8 cellular contexts compared by ENCODE assay signal in genomic region chr17:67244621-67245072, GRCh38. TPM values are rescaled to one million over a fixed set of nuclear protein-coding genes. Genes with fewer than 3 reads are reported as not detected.
DNase-seq lines count a peak whose midpoint lies in the region; ATAC-seq, FAIRE-seq and TF ChIP-seq lines count a peak whose summit lies in the region.

No MANE protein-coding gene starts in this region.

- DNase-seq in AG04449 (ENCODE audit: low read depth, low spot score) (no peak), smooth muscle cell (lab: John Stamatoyannopoulos, UW; ENCODE audit: unreplicated experiment) (no peak), HCEC 1CT (no peak), GM19239 (ENCODE audit: insufficient read length, low spot score) (no peak)
- DNase-seq in activated naive CD4-positive, alpha-beta T cell treated with anti-CD3 and anti-CD28 coated beads, Interleukin-2, amount 50 U/mL, for 72 hours (ENCODE audit: low spot score in 2 of 2): no peak

- H3K36me3 Mint-ChIP-seq in activated naive CD4-positive, alpha-beta T cell treated with anti-CD3 and anti-CD28 coated beads, Interleukin-2, amount 50 U/mL, for 72 hours: peaks cover 12 to 26% of the 10 kb centered on the region in 2 donors

- H3K36me3 ChIP-seq in iPS-18a (ENCODE audit: control insufficient read depth, low read depth, low read length) (no peaks in the 10 kb centered on the region), smooth muscle cell (ENCODE audit: low read depth) (no peaks in the 10 kb centered on the region)

- H3F3A ChIP-seq in smooth muscle cell (ENCODE audit: low read depth): peaks cover 4% of the 10 kb centered on the region

- H3K9me3 ChIP-seq in iPS-18a (ENCODE audit: control insufficient read depth, low read depth, low read length) (no peaks in the 10 kb centered on the region), smooth muscle cell (replicated peaks; ENCODE audit: low read depth) (no peaks in the 10 kb centered on the region)

- H3K9ac ChIP-seq in iPS-18a (ENCODE audit: low read length): peak overlapping the region; percentile 90
- peak overlapping the region; percentile 93 for H3K9ac ChIP-seq in smooth muscle cell (ENCODE audit: low read depth)

- H3K9me3 Mint-ChIP-seq in activated naive CD4-positive, alpha-beta T cell treated with anti-CD3 and anti-CD28 coated beads, Interleukin-2, amount 50 U/mL, for 72 hours: no peaks in the 10 kb centered on the region

- CTCF ChIA-PET in AG04449 (lab: Yijun Ruan, JAX): no interaction called here

- 2% methylated on average over 25 of the region's 42 CpGs for WGBS in smooth muscle cell (ENCODE audit: low lambda C conversion rate)

- H3K4me2 ChIP-seq in smooth muscle cell: peak overlapping the region; percentile 96

- H3K79me2 ChIP-seq in smooth muscle cell (ENCODE audit: low read depth): peaks cover 48% of the 10 kb centered on the region

- ATAC-seq in GM19395 (IDR thresholded peaks at IDR 0.05; ENCODE audit: unreplicated experiment) (peak; percentile 23), HG03520 (IDR thresholded peaks at IDR 0.05; ENCODE audit: unreplicated experiment) (peak; percentile 14)
- ATAC-seq in activated naive CD4-positive, alpha-beta T cell treated with anti-CD3 and anti-CD28 coated beads, Interleukin-2, amount 50 U/mL, for 72 hours: peak; percentile 42 to 62

- TF ChIP-seq CTCF in AG04449 (IDR thresholded peaks at IDR 0.05; ENCODE audit: insufficient read depth, low read length, missing control alignments): no peak
- no peak for TF ChIP-seq CTCF in smooth muscle cell (IDR thresholded peaks at IDR 0.05; ENCODE audit: borderline replicate concordance, insufficient read depth, poor library complexity, severe bottlenecking)

- H3K4me1 ChIP-seq in iPS-18a (ENCODE audit: control insufficient read depth, low read depth, low read length) (peaks cover 19% of the 10 kb centered on the region), smooth muscle cell (ENCODE audit: low read depth) (peaks cover 24% of the 10 kb centered on the region)

- POLR2A ChIA-PET in AG04449 (lab: Yijun Ruan, JAX): no interaction called here

- H3K27ac Mint-ChIP-seq in activated naive CD4-positive, alpha-beta T cell treated with anti-CD3 and anti-CD28 coated beads, Interleukin-2, amount 50 U/mL, for 72 hours: peak overlapping the region; percentile 87 to 94

- H2AFZ ChIP-seq in smooth muscle cell (ENCODE audit: low read depth): peak overlapping the region; percentile 95

- FAIRE-seq in GM19239 (lab: Jason Lieb, UNC): no peak

- H3K27ac ChIP-seq in iPS-18a (ENCODE audit: low read length) (no peak overlapping the region), smooth muscle cell (ENCODE audit: low read depth) (peak overlapping the region; percentile 59)

- peaks cover 44% of the 10 kb centered on the region for H4K20me1 ChIP-seq in smooth muscle cell (ENCODE audit: low read depth)

- peaks cover 11% of the 10 kb centered on the region for H3K27me3 ChIP-seq in iPS-18a (ENCODE audit: control insufficient read depth, insufficient read depth, low read length)
- no peaks in the 10 kb centered on the region for H3K27me3 ChIP-seq in smooth muscle cell (ENCODE audit: low read depth)

- H3K4me3 ChIP-seq in AG04449 (ENCODE audit: low read depth, low read length) (peak overlapping the region; percentile 81), iPS-18a (ENCODE audit: low read length) (peak overlapping the region; percentile 81), smooth muscle cell (peak overlapping the region; percentile 93)

RNA-seq across cellular contexts. Expression of gene HELZ, which starts 0.3 kb away (rescaled TPM):
- 10 to 100 TPM; 42.9 to 88.8 TPM for total RNA-seq in activated naive CD4-positive, alpha-beta T cell treated with anti-CD3 and anti-CD28 coated beads, Interleukin-2, amount 50 U/mL, for 72 hours
- total RNA-seq in smooth muscle cell: 34.4 and 67.4 TPM in 2 replicates
- polyA plus RNA-seq in smooth muscle cell: 18.8 and 25.6 TPM in 2 replicates
